Comparison of ENCODE assay signal across 8 cellular contexts in genomic region chr13:102591988-102592781, GRCh38. TPM values are rescaled to one million over a fixed set of nuclear protein-coding genes. Genes with fewer than 3 reads are reported as not detected.
DNase-seq lines count a peak whose midpoint lies in the region; ATAC-seq and TF ChIP-seq lines count a peak whose summit lies in the region.

No MANE protein-coding gene starts in this region.

- no peaks in the 10 kb centered on the region for H3K9me3 Mint-ChIP-seq in natural killer cell treated with Interleukin-12 subunit alpha and Interleukin-12 subunit beta and Interleukin-15 and Interleukin-18, amount 100 ng/mL, for 72 hours

- no peaks in the 10 kb centered on the region for H3K36me3 ChIP-seq in HUES48 (ENCODE audit: control insufficient read depth, insufficient read depth, low read length)
- peaks cover 3% of the 10 kb centered on the region; the same call in 1 of the 2 replicates for H3K36me3 ChIP-seq in Panc1 (ENCODE audit: control insufficient read depth, insufficient read depth, low read length)

- ATAC-seq in GM21381 (IDR thresholded peaks at IDR 0.05; ENCODE audit: unreplicated experiment) (peak; percentile 39), Panc1 (peak; percentile 55)
- peak in 1 of 2 donors; percentile 12 for ATAC-seq in natural killer cell treated with Interleukin-12 subunit alpha and Interleukin-12 subunit beta and Interleukin-15 and Interleukin-18, amount 100 ng/mL, for 72 hours
- ATAC-seq in stimulated activated naive CD8-positive, alpha-beta T cell treated with anti-CD3 and anti-CD28 coated beads, Interleukin-15, Interleukin-2, amounts not matched to agents 100 U/mL and 50 U/mL, for 24 hours, result peak; percentile 28

- BruUV-seq in Panc1 (replicated peaks; lab: Mats Ljungman, UMichigan), result no TSS peak

- intact Hi-C loops in Panc1 (cut with micrococcal nuclease; ENCODE audit: unreplicated experiment), result no loop called here

- peak; percentile 76 for TF ChIP-seq CTCF in Panc1 (IDR thresholded peaks at IDR 0.05)
- TF ChIP-seq CTCF in fibroblast of pulmonary artery (IDR thresholded peaks at IDR 0.05; ENCODE audit: low read length, missing control alignments), result peak; percentile 73

- H3K4me1 ChIP-seq in HUES48 (ENCODE audit: control insufficient read depth, insufficient read depth, low read length) (peaks cover 14% of the 10 kb centered on the region), Panc1 (ENCODE audit: control insufficient read depth, insufficient read depth, low read length) (peaks cover 3% of the 10 kb centered on the region; the same call in 1 of the 2 replicates)

- peaks cover 23 to 27% of the 10 kb centered on the region in 2 donors for H3K4me1 Mint-ChIP-seq in natural killer cell treated with Interleukin-12 subunit alpha and Interleukin-12 subunit beta and Interleukin-15 and Interleukin-18, amount 100 ng/mL, for 72 hours (ENCODE audit: low read depth in 2 of 2)

- POLR2A ChIA-PET in Panc1 (lab: Charles Lee), result no interaction called here

- peak overlapping the region; percentile 79 for H3K4me3 ChIP-seq in HUES48 (ENCODE audit: low read depth, low read length)
- peak overlapping the region; percentile 56 to 79 for H3K4me3 ChIP-seq in Panc1 (ENCODE audit: low read depth in 2 of 2, low read length in 2 of 2)
- H3K4me3 ChIP-seq in fibroblast of pulmonary artery (replicated peaks; ENCODE audit: low read depth, low read length), result peak overlapping the region; percentile 63

- H3K27me3 ChIP-seq in HUES48 (ENCODE audit: control insufficient read depth, insufficient read depth, low read length) (no peaks in the 10 kb centered on the region), Panc1 (ENCODE audit: control insufficient read depth, insufficient read depth, low read length) (no peaks in the 10 kb centered on the region)

- H3K27ac Mint-ChIP-seq in natural killer cell treated with Interleukin-12 subunit alpha and Interleukin-12 subunit beta and Interleukin-15 and Interleukin-18, amount 100 ng/mL, for 72 hours, result peak overlapping the region; percentile 73 to 81

- CTCF ChIA-PET in Panc1 (lab: Charles Lee), result interaction anchor here (0.9 to 1.6 kb wide), 2 partner anchors 133 to 254 kb away, joined by 5 to 6 read pairs; partner anchors contain the start of gene ERCC5

- peak overlapping the region; percentile 94 for H3K4me3 Mint-ChIP-seq in natural killer cell treated with Interleukin-12 subunit alpha and Interleukin-12 subunit beta and Interleukin-15 and Interleukin-18, amount 100 ng/mL, for 72 hours

- in situ Hi-C loops in Panc1 (cut with HindIII; ENCODE audit: low pct_unique_long_range_greater_than_20kb, low sequenced_read_pairs), result no loop called here

- DNase-seq in DMS 273 (lab: John Stamatoyannopoulos, UW; ENCODE audit: unreplicated experiment), result peak; percentile 87
- DNase-seq in Panc1 (ENCODE audit: low read depth, low spot score), result peak; percentile 24
- DNase-seq in activated T-helper 1 cell treated with anti-CD3 and anti-CD28 coated beads, Interleukin-2, amount 50 U/mL, for 16 hours (ENCODE audit: low read depth in 1 of 2, low spot score in 1 of 2), result peak; percentile 60 to 65
- DNase-seq in fibroblast of pulmonary artery (ENCODE audit: low read depth), result peak; percentile 70
- peak; percentile 78 for DNase-seq in natural killer cell treated with Interleukin-12 subunit alpha and Interleukin-12 subunit beta and Interleukin-15 and Interleukin-18, amount 100 ng/mL, for 72 hours (ENCODE audit: low spot score)
- DNase-seq in stimulated activated naive CD8-positive, alpha-beta T cell treated with anti-CD3 and anti-CD28 coated beads, Interleukin-15, Interleukin-2, amounts not matched to agents 100 U/mL and 50 U/mL, for 24 hours, result peak; percentile 81

- H3K9ac ChIP-seq in HUES48 (ENCODE audit: low read depth, low read length), result peak overlapping the region; percentile 76

- H3K27ac ChIP-seq in HUES48 (ENCODE audit: low read depth, low read length) (peak overlapping the region; percentile 84), Panc1 (ENCODE audit: low read length) (no peak overlapping the region)

- H3K36me3 Mint-ChIP-seq in natural killer cell treated with Interleukin-12 subunit alpha and Interleukin-12 subunit beta and Interleukin-15 and Interleukin-18, amount 100 ng/mL, for 72 hours, result no peaks in the 10 kb centered on the region

- no peaks in the 10 kb centered on the region for H3K9me3 ChIP-seq in HUES48 (ENCODE audit: control insufficient read depth, insufficient read depth, low read length)
- no peaks in the 10 kb centered on the region for H3K9me3 ChIP-seq in Panc1 (ENCODE audit: control insufficient read depth, insufficient read depth, low read depth, low read length)

- H3K27me3 Mint-ChIP-seq in natural killer cell treated with Interleukin-12 subunit alpha and Interleukin-12 subunit beta and Interleukin-15 and Interleukin-18, amount 100 ng/mL, for 72 hours, result no peaks in the 10 kb centered on the region

RNA-seq across cellular contexts. Expression of gene TPP2, which starts 4.6 kb away (rescaled TPM):
- total RNA-seq in Panc1 (2021; ENCODE audit: unreplicated experiment), result 31.6 TPM
- polyA plus RNA-seq in Panc1 (2012; ENCODE audit: insufficient read length), result 12.7 TPM
- total RNA-seq in natural killer cell treated with Interleukin-12 subunit alpha and Interleukin-12 subunit beta and Interleukin-15 and Interleukin-18, amount 100 ng/mL, for 72 hours, result 10 to 100 TPM; 60.2 to 99.3 TPM

Comparison
In these comparisons a context has a peak if more than half of its experiments do, and no peak if none do; other contexts are left out.
1. DNase-seq: peak in every context shown above with its lines; median percentile 87 in DMS 273; 81 in stimulated activated naive CD8-positive, alpha-beta T cell treated with anti-CD3 and anti-CD28 coated beads, Interleukin-15, Interleukin-2, amounts not matched to agents 100 U/mL and 50 U/mL, for 24 hours; 78 in natural killer cell treated with Interleukin-12 subunit alpha and Interleukin-12 subunit beta and Interleukin-15 and Interleukin-18, amount 100 ng/mL, for 72 hours; 70 in fibroblast of pulmonary artery; 62 in activated T-helper 1 cell treated with anti-CD3 and anti-CD28 coated beads, Interleukin-2, amount 50 U/mL, for 16 hours; 24 in Panc1.